8 cellular contexts compared by ENCODE assay signal in genomic region chr6:90397929-90398674, GRCh38.
DNase-seq lines count a peak whose midpoint lies in the region; ATAC-seq and TF ChIP-seq lines count a peak whose summit lies in the region.

No MANE protein-coding gene starts in this region.

- no TSS peak for BruUV-seq in A673 (replicated peaks; lab: Mats Ljungman, UMichigan)

- peak overlapping the region; percentile 52 for H3K27ac Mint-ChIP-seq in memory B cell

- peak; percentile 33 for DNase-seq in DND-41
- peak; percentile 78 for DNase-seq in M059J (ENCODE audit: low read depth)
- peak; percentile 71 for DNase-seq in activated T-cell treated with anti-CD3 and anti-CD28 coated beads, Interleukin-2, amount 50 U/mL, for 1 hour
- DNase-seq in memory B cell (ENCODE audit: low spot score in 2 of 2), result no peak
- no peak for DNase-seq in A673 (ENCODE audit: low spot score)
- DNase-seq in NCI-H1930 (lab: John Stamatoyannopoulos, UW), result no peak
- DNase-seq in amygdala (lab: John Stamatoyannopoulos, UW), result no peak
- no peak for DNase-seq in epidermal melanocyte (ENCODE audit: insufficient read length, low spot score)

- H3K4me1 ChIP-seq in DND-41 (ENCODE audit: insufficient read depth, low read length) (peaks cover 30% of the 10 kb centered on the region), A673 (ENCODE audit: insufficient read depth, low read length, poor library complexity, severe bottlenecking) (no peaks in the 10 kb centered on the region)

- intact Hi-C loops in A673 (cut with micrococcal nuclease; ENCODE audit: unreplicated experiment), result loop anchor here (10.0 kb wide), 1 partner anchor 177 kb away; no protein-coding TSS in a partner anchor

- H3K4me3 Mint-ChIP-seq in memory B cell, result no peak overlapping the region

- no peak overlapping the region for H3K27ac ChIP-seq in DND-41 (ENCODE audit: low read length)
- H3K27ac ChIP-seq in A673 (ENCODE audit: low read depth, low read length, poor library complexity, severe bottlenecking), result no peak overlapping the region

- POLR2A ChIA-PET in A673 (lab: Charles Lee; ENCODE audit: low non-redundant PET), result no interaction called here

- no peaks in the 10 kb centered on the region for H3K79me2 ChIP-seq in DND-41 (ENCODE audit: insufficient read depth, low read length)

- no peaks in the 10 kb centered on the region for H3K36me3 Mint-ChIP-seq in memory B cell

- peaks cover 5% of the 10 kb centered on the region for H3K27me3 Mint-ChIP-seq in memory B cell

- peak; percentile 66 for ATAC-seq in DND-41 (ENCODE audit: insufficient read depth, low read depth)
- peak; percentile 80 for ATAC-seq in memory B cell (ENCODE audit: low read depth)

- no peak overlapping the region for H2AFZ ChIP-seq in DND-41 (ENCODE audit: low read depth, low read length)

- H3K9me3 ChIP-seq in DND-41 (ENCODE audit: insufficient read depth, low read length, severe bottlenecking), result no peaks in the 10 kb centered on the region
- no peaks in the 10 kb centered on the region for H3K9me3 ChIP-seq in A673 (ENCODE audit: low read depth, low read length, poor library complexity, severe bottlenecking)

- H4K20me1 ChIP-seq in DND-41 (ENCODE audit: insufficient read depth, low read length), result no peaks in the 10 kb centered on the region

- H3K36me3 ChIP-seq in DND-41 (ENCODE audit: insufficient read depth, low read length) (no peaks in the 10 kb centered on the region), A673 (ENCODE audit: insufficient read depth, low read length, poor library complexity, severe bottlenecking) (no peaks in the 10 kb centered on the region)

- peak; percentile 16 for TF ChIP-seq CTCF in DND-41 (IDR thresholded peaks at IDR 0.05; ENCODE audit: borderline replicate concordance, extremely low read depth, low read length, poor library complexity, severe bottlenecking)
- no peak for TF ChIP-seq CTCF in A673 (conservative IDR thresholded peaks at IDR 0.05; ENCODE audit: low read depth, low read length)

- no peak overlapping the region for H3K4me2 ChIP-seq in DND-41 (ENCODE audit: insufficient read depth, low read length)

- CTCF ChIA-PET in A673 (lab: Charles Lee), result no interaction called here

- no peak overlapping the region for H3K9ac ChIP-seq in DND-41 (ENCODE audit: low read depth, low read length)

- H3K27me3 ChIP-seq in DND-41 (ENCODE audit: insufficient read depth, low read length, poor library complexity), result no peaks in the 10 kb centered on the region
- H3K27me3 ChIP-seq in A673 (replicated peaks; ENCODE audit: insufficient read depth, low read depth, low read length, poor library complexity), result peaks cover 33% of the 10 kb centered on the region

- H3K4me1 Mint-ChIP-seq in memory B cell, result peaks cover 26% of the 10 kb centered on the region

- no peaks in the 10 kb centered on the region for H3K9me3 Mint-ChIP-seq in memory B cell

- H3K4me3 ChIP-seq in DND-41 (ENCODE audit: low read depth in 1 of 2, low read length in 2 of 2) (no peak overlapping the region), A673 (ENCODE audit: low read depth, low read length, poor library complexity, severe bottlenecking) (no peak overlapping the region)

Comparison
In these comparisons a context has a peak if more than half of its experiments do, and no peak if none do; other contexts are left out.
1. DNase-seq: peak in DND-41 (single experiment), M059J (single experiment) and activated T-cell treated with anti-CD3 and anti-CD28 coated beads, Interleukin-2, amount 50 U/mL, for 1 hour (single experiment); none in memory B cell (0 of 2), A673 (single experiment), NCI-H1930 (0 of 2), amygdala (0 of 56) and epidermal melanocyte (single experiment).